Comparison of ENCODE assay signal across 8 cellular contexts in genomic region chr5:124162782-124163532, GRCh38.
DNase-seq lines count a peak whose midpoint lies in the region; ATAC-seq and TF ChIP-seq lines count a peak whose summit lies in the region.

No MANE protein-coding gene starts in this region.

- H3K4me1 ChIP-seq in thoracic aorta (ENCODE audit: control insufficient read depth in 1 of 2, low read depth in 2 of 2) = no peaks in the 10 kb centered on the region

- H3K9me3 ChIP-seq in thoracic aorta = no peaks in the 10 kb centered on the region

- H3K4me3 ChIP-seq in thoracic aorta = peak overlapping the region; percentile 46

- peak; percentile 86 for ATAC-seq in left ventricle myocardium superior
- no peak for ATAC-seq in thoracic aorta (ENCODE audit: insufficient number of reproducible peaks, low FRiP score, low read depth)
- no peak for ATAC-seq in HG02938 (IDR thresholded peaks at IDR 0.05; ENCODE audit: unreplicated experiment)

- no peaks in the 10 kb centered on the region for H3K27me3 ChIP-seq in thoracic aorta (replicated peaks; ENCODE audit: insufficient read depth)

- DNase-seq in NOMO-1 treated with DMSO at 0.1 percent for 48 hours (lab: John Stamatoyannopoulos, UW; ENCODE audit: unreplicated experiment) (peak; percentile 18), NOMO-1 treated with dmso at 0.1 percent for 144 hours (lab: John Stamatoyannopoulos, UW; ENCODE audit: unreplicated experiment) (no peak), SW480 (ENCODE audit: low spot score) (peak; percentile 94), left ventricle myocardium superior (peak; percentile 65), thoracic aorta (ENCODE audit: low spot score) (no peak), RKO (ENCODE audit: low spot score) (no peak)
- no peak for DNase-seq in activated CD4-positive, CD25-positive, alpha-beta regulatory T cell (lab: John Stamatoyannopoulos, UW)

- intact Hi-C loops in left ventricle myocardium superior (cut with micrococcal nuclease) = no loop called here

- no peak overlapping the region for H3K27ac ChIP-seq in thoracic aorta

- no peak for TF ChIP-seq CTCF in thoracic aorta (IDR thresholded peaks at IDR 0.05)

- no peaks in the 10 kb centered on the region for H3K36me3 ChIP-seq in thoracic aorta

Comparison
In these comparisons a context has a peak if more than half of its experiments do, and no peak if none do; other contexts are left out.
1. DNase-seq: peak in NOMO-1 treated with DMSO at 0.1 percent for 48 hours (single experiment), SW480 (single experiment) and left ventricle myocardium superior (single experiment); none in NOMO-1 treated with dmso at 0.1 percent for 144 hours (single experiment), thoracic aorta (single experiment), RKO (single experiment) and activated CD4-positive, CD25-positive, alpha-beta regulatory T cell (0 of 4).